1 cellular context compared by ENCODE assay signal in genomic region chr5:173294673-173295320, GRCh38.
TF ChIP-seq lines count a peak whose summit lies in the region.

No MANE protein-coding gene starts in this region.

TF ChIP-seq in endothelial cell of umbilical vein, 7 proteins besides CTCF, POLR2A, EP300 and RAD21:
- TF ChIP-seq JUN (IDR thresholded peaks at IDR 0.05; ENCODE audit: borderline replicate concordance, insufficient read depth, insufficient read length, low read depth) (no peak), GATA2 (IDR thresholded peaks at IDR 0.05; ENCODE audit: insufficient read depth, insufficient read length, low read depth, low read length) (peak; percentile 93)
TF ChIP-seq in endothelial cell of umbilical vein: peak in this region for 1.
